Comparison of ENCODE assay signal across 8 cellular contexts in genomic region chr3:184186184-184186901, GRCh38. TPM values are rescaled to one million over a fixed set of nuclear protein-coding genes. Genes with fewer than 3 reads are reported as not detected.
DNase-seq lines count a peak whose midpoint lies in the region; ATAC-seq and TF ChIP-seq lines count a peak whose summit lies in the region.

TSS of gene ABCF3 (plus strand) at chr3:184186199. CDS start at chr3:184186208, 9 bp downstream.

- ATAC-seq in GM18873 (IDR thresholded peaks at IDR 0.05; ENCODE audit: low FRiP score, unreplicated experiment) (peak; percentile 18), HG03175 (IDR thresholded peaks at IDR 0.05; ENCODE audit: unreplicated experiment) (peak; percentile 34), omental fat pad (ENCODE audit: low FRiP score) (peak; percentile 24)

- no peak for DNase-seq in AG04450 (ENCODE audit: low read depth, low spot score)
- DNase-seq in foreskin fibroblast, result peak in 1 of 2 donors; percentile 80
- no peak for DNase-seq in omental fat pad (ENCODE audit: low spot score)
- DNase-seq in NCI-H69 (lab: John Stamatoyannopoulos, UW), result no peak
- DNase-seq in amniotic stem cell (lab: John Stamatoyannopoulos, UW), result no peak

- TF ChIP-seq CTCF in AG04450 (IDR thresholded peaks at IDR 0.05; ENCODE audit: low read depth, low read length) (no peak), VCaP (conservative IDR thresholded peaks at IDR 0.05) (no peak), foreskin fibroblast (IDR thresholded peaks at IDR 0.05; ENCODE audit: low read depth, low read length) (no peak), omental fat pad (IDR thresholded peaks at IDR 0.05) (no peak)

- H3K9me3 ChIP-seq in AG04450 (ENCODE audit: control insufficient read depth, insufficient read depth, low read length), result no peaks in the 10 kb centered on the region

- POLR2A ChIA-PET in AG04450 (lab: Yijun Ruan, JAX), result interaction anchor here (1.4 to 2.4 kb wide), 4 partner anchors 10 to 51 kb away, joined by 5 to 28 read pairs (median 11); partner anchors contain the start of genes AP2M1 and EIF2B5

- H3K4me3 ChIP-seq in AG04450 (ENCODE audit: low read depth, low read length) (peak within 1 kb of the TSS; percentile 100), foreskin fibroblast (ENCODE audit: low read depth in 1 of 2, low read length in 2 of 2) (peak within 1 kb of the TSS; percentile 98 to 100)

- CTCF ChIA-PET in AG04450 (lab: Charles Lee), result interaction anchor here (0.6 to 2.3 kb wide), 6 partner anchors 41 to 1503 kb away, joined by 3 to 8 read pairs (median 4); partner anchors contain the start of gene EEF1AKMT4

- H3K27ac ChIP-seq in AG04450 (ENCODE audit: low read depth, low read length), result peak within 1 kb of the TSS; percentile 79
- H3K27ac ChIP-seq in VCaP, result peak within 1 kb of the TSS; percentile 93

- no peaks in the 10 kb centered on the region for H3K27me3 ChIP-seq in AG04450 (ENCODE audit: control insufficient read depth, insufficient read depth, low read length)

RNA-seq across cellular contexts. Expression of gene ABCF3, which starts in this region (rescaled TPM):
- 43.1 and 50.0 TPM in 2 replicates for polyA plus RNA-seq in AG04450 (2011; rRNA removed)
- polyA minus RNA-seq in AG04450 (2011; rRNA and poly(A)+ RNA removed), result 74.8 and 108 TPM in 2 replicates
- 10 to 100 TPM; 41.0 to 76.7 (median 64.0) TPM for total RNA-seq in omental fat pad
